Comparison of ENCODE assay signal across 11 cellular contexts in the genomic region with DNA sequence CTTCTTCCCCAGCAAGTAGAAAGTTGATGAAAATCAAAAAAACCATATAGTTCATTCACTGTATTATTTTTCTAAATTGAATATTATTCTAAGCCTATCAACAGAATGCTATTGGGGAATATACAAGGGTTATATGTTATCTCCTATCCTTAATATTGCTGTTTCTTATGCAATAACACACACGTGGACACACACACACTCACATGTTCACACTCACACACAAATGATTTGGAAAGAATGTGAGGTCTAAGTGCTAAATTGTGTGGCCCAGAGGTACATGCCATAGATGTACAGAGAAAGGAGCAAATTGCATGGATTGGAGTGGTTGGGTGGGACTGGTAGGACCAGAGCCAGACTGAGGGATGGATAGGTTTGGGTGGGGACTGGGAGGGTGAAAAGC. TPM values are rescaled to one million over a fixed set of nuclear protein-coding genes. Genes with fewer than 3 reads are reported as not detected.
"Had no signal": no experiment of that assay in that cellular context is flagged by ENCODE, and none has a peak within 500 bp of the region (broad histone marks: within the 10 kb centered on the region; RNA-seq: fewer than 3 reads in every experiment).

No MANE protein-coding gene starts in this region.

- H2AFZ ChIP-seq: GM23338 had no signal

- H3K4me3 ChIP-seq: GM23338 had no signal

- DNase-seq: H9, HCEC 1CT, HFFc6, Karpas-422, KBM-7 had no signal

- FAIRE-seq: H1, H54 had no signal

- H3K9ac ChIP-seq: KMS-11 had no signal

- ATAC-seq: GM23338 had no signal

- H3K27ac ChIP-seq: HL-60, KMS-11 had no signal

- H3K4me2 ChIP-seq: GM23338, KMS-11 had no signal

RNA-seq across cellular contexts. Expression of a gene that starts 45.1 kb away (rescaled TPM):
- polyA plus RNA-seq: GM23338, H1, IgD-negative memory B cell had no signal
